Comparison of ENCODE assay signal across 9 cellular contexts in genomic region chr3:14532691-14533456, GRCh38. TPM values are rescaled to one million over a fixed set of nuclear protein-coding genes. Genes with fewer than 3 reads are reported as not detected.
A peak's percentile ranks its signal among the peaks of the same experiment; 100 is the strongest.
DNase-seq lines count a peak whose midpoint lies in the region; ATAC-seq and TF ChIP-seq lines count a peak whose summit lies in the region.
"Had no signal": no experiment of that assay in that cellular context is flagged by ENCODE, and none has a peak within 500 bp of the region (broad histone marks: within the 10 kb centered on the region; RNA-seq: fewer than 3 reads in every experiment).

No MANE protein-coding gene starts in this region.

- peaks cover 4% of the 10 kb centered on the region for H3K27me3 Mint-ChIP-seq in glutamatergic neuron (ENCODE audit: unreplicated experiment)

- no peaks in the 10 kb centered on the region for H3K9me3 Mint-ChIP-seq in glutamatergic neuron (ENCODE audit: unreplicated experiment)

- no TSS peak for BruUV-seq in PC-3 (replicated peaks; lab: Mats Ljungman, UMichigan)

- no peaks in the 10 kb centered on the region for H3K9me2 ChIP-seq in PC-3 (replicated peaks; ENCODE audit: low read length)

- no peak overlapping the region for H3K4me3 Mint-ChIP-seq in glutamatergic neuron (ENCODE audit: unreplicated experiment)

- POLR2A ChIA-PET in PC-3 (lab: Charles Lee; ENCODE audit: unreplicated experiment) = no interaction called here

- CTCF ChIA-PET in PC-3 (lab: Charles Lee) = interaction anchor here (0.6 kb wide), 1 partner anchor 286 kb away, joined by 3 read pairs; no protein-coding TSS in a partner anchor

- H2AFZ ChIP-seq in PC-3 (ENCODE audit: low read length) = peak overlapping the region; percentile 49; the same call in 1 of the 2 replicates

- intact Hi-C loops in PC-3 (cut with micrococcal nuclease) (no loop called here), sciatic nerve (cut with DNase I) (no loop called here)

- no peak overlapping the region for H3K4me2 ChIP-seq in PC-3 (ENCODE audit: low read length)

- no peaks in the 10 kb centered on the region for H3K36me3 ChIP-seq in PC-3 (ENCODE audit: low read depth, low read length)
- H3K36me3 ChIP-seq: SJCRH30 had no signal

- ATAC-seq in PC-3 (peak; percentile 94), sciatic nerve (peak; percentile 65), GM19023 (IDR thresholded peaks at IDR 0.05; ENCODE audit: unreplicated experiment) (no peak), HG03280 (IDR thresholded peaks at IDR 0.05; ENCODE audit: unreplicated experiment) (no peak)

- H3K4me1 ChIP-seq in PC-3 (ENCODE audit: insufficient read depth, low read length) = peaks cover 6% of the 10 kb centered on the region; the same call in 1 of the 2 replicates
- H3K4me1 ChIP-seq: SJCRH30 had no signal

- no peak overlapping the region for H3K9ac ChIP-seq in PC-3 (ENCODE audit: low read length)

- H3K27ac ChIP-seq in PC-3 (ENCODE audit: low read length) = no peak overlapping the region
- H3K27ac ChIP-seq: SJCRH30 had no signal

- peaks cover 13% of the 10 kb centered on the region for H3K27me3 ChIP-seq in PC-3 (ENCODE audit: low read length)
- H3K27me3 ChIP-seq: SJCRH30 had no signal

- DNase-seq in DMS 273 (lab: John Stamatoyannopoulos, UW; ENCODE audit: unreplicated experiment) (peak; percentile 23), DMS 273 treated with DMSO at 0.1 percent for 48 hours (lab: John Stamatoyannopoulos, UW) (no peak), PC-3 (peak; percentile 60), glutamatergic neuron (peak; percentile 20), sciatic nerve (ENCODE audit: low spot score) (peak; percentile 69)
- DNase-seq in effector CD4-positive, alpha-beta T cell = no peak
- DNase-seq: SJCRH30 had no signal

- H3K4me1 Mint-ChIP-seq in glutamatergic neuron (ENCODE audit: low read depth, unreplicated experiment) = no peaks in the 10 kb centered on the region

- H3F3A ChIP-seq in PC-3 (ENCODE audit: low read length, unreplicated experiment) = no peaks in the 10 kb centered on the region

- no peak overlapping the region for H3K27ac Mint-ChIP-seq in glutamatergic neuron (ENCODE audit: unreplicated experiment)

- no peaks in the 10 kb centered on the region for H4K20me1 ChIP-seq in PC-3 (ENCODE audit: low read length)

- TF ChIP-seq CTCF in PC-3 (conservative IDR thresholded peaks at IDR 0.05; ENCODE audit: low read depth, low read length) = no peak
- TF ChIP-seq CTCF in glutamatergic neuron (IDR thresholded peaks at IDR 0.05; ENCODE audit: partially characterized antibody, unreplicated experiment) = no peak

- H3K79me2 ChIP-seq in PC-3 (ENCODE audit: low read length) = no peaks in the 10 kb centered on the region

- no peaks in the 10 kb centered on the region for H3K9me3 ChIP-seq in PC-3 (ENCODE audit: low read length)
- H3K9me3 ChIP-seq: SJCRH30 had no signal

- no peaks in the 10 kb centered on the region for H3K36me3 Mint-ChIP-seq in glutamatergic neuron (ENCODE audit: unreplicated experiment)

- no peak overlapping the region for H3K4me3 ChIP-seq in PC-3 (ENCODE audit: low read length)
- H3K4me3 ChIP-seq: SJCRH30 had no signal

RNA-seq across cellular contexts. Expression of gene GRIP2, which starts 7.3 kb away (rescaled TPM):
- total RNA-seq in PC-3 (2014; rRNA removed) (0.29 and 0.36 TPM in 2 replicates), glutamatergic neuron (ENCODE audit: unreplicated experiment) (0.34 TPM), sciatic nerve (2.3 TPM)

Comparison
In these comparisons a context has a peak if more than half of its experiments do, and no peak if none do; other contexts are left out.
1. DNase-seq: peak in DMS 273 (single experiment), PC-3 (single experiment), glutamatergic neuron (single experiment) and sciatic nerve (single experiment); none in DMS 273 treated with DMSO at 0.1 percent for 48 hours (single experiment) and effector CD4-positive, alpha-beta T cell (single experiment).
2. ATAC-seq: peak in PC-3 (single experiment) and sciatic nerve (single experiment); none in GM19023 (single experiment) and HG03280 (single experiment).